8 cellular contexts compared by ENCODE assay signal in the genomic region with DNA sequence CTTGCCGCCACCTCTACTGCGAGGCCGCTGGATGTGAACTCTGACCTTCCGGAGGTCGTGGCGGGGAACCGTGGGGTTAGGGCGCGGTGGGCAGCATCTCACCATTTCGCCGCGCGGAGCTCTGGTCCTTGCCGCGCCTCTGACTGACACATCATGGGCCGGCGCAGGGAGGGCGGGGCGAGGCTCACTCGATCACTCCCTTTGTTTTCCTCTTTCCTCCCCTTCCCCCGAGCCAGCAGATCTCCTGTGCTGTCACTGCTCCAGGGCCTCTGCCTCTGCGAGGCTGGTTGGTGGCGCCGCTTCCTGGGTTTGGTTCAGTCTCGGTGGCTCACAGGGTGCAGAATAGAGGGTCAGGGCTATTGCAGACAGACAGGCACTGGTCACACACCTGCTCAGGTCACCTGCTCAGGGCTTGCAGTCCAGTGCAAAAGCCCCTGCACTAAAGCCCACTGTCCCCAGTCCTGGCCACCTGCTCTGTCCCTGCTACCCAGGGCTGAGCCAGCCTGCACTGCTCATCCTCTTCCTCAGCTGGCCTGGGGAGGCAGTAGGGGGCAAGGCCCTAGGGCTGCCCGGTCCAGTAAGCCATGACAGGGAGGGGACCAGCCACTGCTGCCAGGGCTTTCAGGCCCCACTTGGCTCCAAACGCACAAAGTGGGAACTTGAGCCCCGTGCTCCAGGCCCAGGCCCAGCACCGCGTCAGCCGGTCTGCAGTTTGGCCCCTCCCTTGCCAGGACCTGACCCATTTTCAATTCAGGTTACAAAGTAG. TPM values are rescaled to one million over a fixed set of nuclear protein-coding genes. Genes with fewer than 3 reads are reported as not detected.
DNase-seq lines count a peak whose midpoint lies in the region; ATAC-seq and TF ChIP-seq lines count a peak whose summit lies in the region.

No MANE protein-coding gene starts in this region.

- no peaks in the 10 kb centered on the region for H3K9me3 ChIP-seq in CD8-positive, alpha-beta T cell (ENCODE audit: low read length)

- H3K27ac ChIP-seq in CD8-positive, alpha-beta T cell (ENCODE audit: low read depth, low read length) = no peak overlapping the region
- H3K27ac ChIP-seq in VCaP = peak overlapping the region; percentile 30; the same call in 1 of the 2 replicates

- DNase-seq in CD8-positive, alpha-beta T cell = peak in 1 of 7 experiments; percentile 20
- DNase-seq in fibroblast of the conjunctiva (ENCODE audit: low read depth) (peak; percentile 18), nucleus accumbens (lab: John Stamatoyannopoulos, UW) (peak in 49 of 56 donors; percentile 25 to 88 (median 58)), GM20000 (ENCODE audit: low spot score) (no peak), COR-L47 (lab: John Stamatoyannopoulos, UW) (no peak)

- H3K4me3 ChIP-seq in CD8-positive, alpha-beta T cell (ENCODE audit: low read depth, low read length) = no peak overlapping the region

- H3K27ac Mint-ChIP-seq in CD8-positive, alpha-beta T cell = peak overlapping the region; percentile 60

- no peaks in the 10 kb centered on the region for H3K27me3 ChIP-seq in CD8-positive, alpha-beta T cell (ENCODE audit: insufficient read depth, low read length)

- H3K4me3 Mint-ChIP-seq in CD8-positive, alpha-beta T cell = no peak overlapping the region

- ATAC-seq in CD8-positive, alpha-beta T cell = no peak
- ATAC-seq in GM18873 (IDR thresholded peaks at IDR 0.05; ENCODE audit: low FRiP score, unreplicated experiment) (no peak), HG02981 (IDR thresholded peaks at IDR 0.05; ENCODE audit: unreplicated experiment) (no peak)

- H3K27me3 Mint-ChIP-seq in CD8-positive, alpha-beta T cell (ENCODE audit: low read depth) = no peaks in the 10 kb centered on the region

- intact Hi-C loops in CD8-positive, alpha-beta T cell (cut with DNase I, micrococcal nuclease) = no loop called here

- H3K36me3 ChIP-seq in CD8-positive, alpha-beta T cell (ENCODE audit: insufficient read depth, low read length) = no peaks in the 10 kb centered on the region

- H3K36me3 Mint-ChIP-seq in CD8-positive, alpha-beta T cell = peaks cover 9% of the 10 kb centered on the region

- H3K9me3 Mint-ChIP-seq in CD8-positive, alpha-beta T cell = no peaks in the 10 kb centered on the region

- TF ChIP-seq CTCF in CD8-positive, alpha-beta T cell (IDR thresholded peaks at IDR 0.05) = no peak
- TF ChIP-seq CTCF in VCaP (conservative IDR thresholded peaks at IDR 0.05) (no peak), GM20000 (IDR thresholded peaks at IDR 0.05; ENCODE audit: extremely low read depth, missing control alignments) (no peak)

- H3K4me1 Mint-ChIP-seq in CD8-positive, alpha-beta T cell (ENCODE audit: low read depth) = peaks cover 41% of the 10 kb centered on the region

- peaks cover 31% of the 10 kb centered on the region for H3K4me1 ChIP-seq in CD8-positive, alpha-beta T cell (ENCODE audit: insufficient read depth, low read length)

- CTCF ChIA-PET in CD8-positive, alpha-beta T cell (lab: Charles Lee) = interaction anchor here (0.7 to 3.4 kb wide), 3 partner anchors 8 to 884 kb away, joined by 3 to 22 read pairs (median 4); no protein-coding TSS in a partner anchor

- POLR2A ChIA-PET in CD8-positive, alpha-beta T cell (lab: Charles Lee) = interaction anchor here (0.9 kb wide), 1 partner anchor 43 kb away, joined by 3 read pairs; no protein-coding TSS in a partner anchor

RNA-seq across cellular contexts. Expression of a gene that starts 36.2 kb away (rescaled TPM):
- 10 to 100 TPM; 41.2 to 43.6 TPM for total RNA-seq in CD8-positive, alpha-beta T cell

Comparison
In these comparisons a context has a peak if more than half of its experiments do, and no peak if none do; other contexts are left out.
1. DNase-seq: peak in fibroblast of the conjunctiva (single experiment) and nucleus accumbens (49 of 56); none in GM20000 (single experiment) and COR-L47 (single experiment).